ENCODE assay signal across 18 cellular contexts in the genomic region with DNA sequence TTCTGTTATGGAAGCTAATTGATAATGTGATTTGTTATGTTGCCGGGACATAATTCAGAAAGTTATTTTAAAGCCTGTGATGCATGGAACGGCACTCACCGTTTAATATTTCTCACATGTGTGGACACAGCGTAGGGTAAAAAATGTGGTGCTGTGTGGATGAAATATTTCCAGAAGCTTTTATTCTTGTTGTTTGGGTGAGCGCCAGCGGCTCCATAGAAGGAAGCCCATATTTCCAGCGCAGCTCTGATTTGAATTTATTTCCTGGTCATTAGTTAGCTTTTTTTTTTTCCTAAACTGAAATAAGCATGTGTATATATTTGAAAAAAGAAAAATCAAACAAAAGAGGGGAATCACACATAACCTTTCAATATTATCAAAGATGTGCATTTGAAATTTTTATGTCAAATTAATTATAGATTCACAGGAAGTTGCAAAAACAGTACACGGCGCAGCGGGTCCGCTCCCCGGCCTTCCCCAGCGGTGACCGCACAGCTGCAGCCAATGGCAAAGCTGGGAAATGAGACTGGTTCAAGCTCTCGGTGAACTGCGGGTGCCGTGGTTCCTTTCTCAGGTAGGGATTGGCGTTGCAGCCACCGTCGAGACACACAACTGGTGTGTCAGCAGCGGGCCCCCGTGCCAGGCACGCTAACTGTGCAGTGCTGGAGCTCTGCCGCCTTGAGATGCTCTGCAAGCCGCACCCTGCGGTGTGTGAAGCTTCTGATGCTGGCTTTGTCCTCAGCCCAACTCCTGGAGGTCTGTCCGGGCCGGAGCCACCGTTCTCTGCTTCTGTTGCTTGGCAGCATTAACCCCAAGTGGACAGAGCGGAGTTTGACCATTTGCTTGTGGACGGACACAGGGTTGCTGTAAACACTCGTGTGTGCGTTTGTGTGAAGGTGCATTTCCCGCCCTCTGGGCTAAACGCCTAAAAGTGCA. TPM values are rescaled to one million over a fixed set of nuclear protein-coding genes. Genes with fewer than 3 reads are reported as not detected.
DNase-seq lines count a peak whose midpoint lies in the region; ATAC-seq and TF ChIP-seq lines count a peak whose summit lies in the region.
"Had no signal": no experiment of that assay in that cellular context is flagged by ENCODE, and none has a peak within 500 bp of the region (broad histone marks: within the 10 kb centered on the region; RNA-seq: fewer than 3 reads in every experiment).

No MANE protein-coding gene starts in this region.

- no peak overlapping the region for H3K4me3 Mint-ChIP-seq in type B pancreatic cell
- H3K4me3 Mint-ChIP-seq: CD4-positive, CD25-positive, alpha-beta regulatory T cell had no signal

- no peaks in the 10 kb centered on the region for H3K36me3 ChIP-seq in BLaER1 treated with 17β-estradiol and CSF1 and Interleukin-3, amounts not matched to agents 10 nM and 100 nM
- H3K36me3 ChIP-seq in spleen, result no peaks in the 10 kb centered on the region
- H3K36me3 ChIP-seq: SJSA1 had no signal

- peaks cover 3% of the 10 kb centered on the region for H3K27me3 Mint-ChIP-seq in type B pancreatic cell
- H3K27me3 Mint-ChIP-seq: CD4-positive, CD25-positive, alpha-beta regulatory T cell had no signal

- no peaks in the 10 kb centered on the region for H3K36me3 Mint-ChIP-seq in type B pancreatic cell
- H3K36me3 Mint-ChIP-seq: CD4-positive, CD25-positive, alpha-beta regulatory T cell had no signal

- no peak overlapping the region for H3K9ac ChIP-seq in BLaER1 treated with 17β-estradiol and CSF1 and Interleukin-3, amounts not matched to agents 10 nM and 100 nM
- H3K9ac ChIP-seq: KMS-11 had no signal

- 80 to 85% (median 82%) methylated on average over 27 to 35 of the region's 35 CpGs for WGBS in spleen, 5 donors

- no peaks in the 10 kb centered on the region for H3K27me3 ChIP-seq in BLaER1 treated with 17β-estradiol and CSF1 and Interleukin-3, amounts not matched to agents 10 nM and 100 nM
- H3K27me3 ChIP-seq in spleen (replicated peaks in 1 of 7), result peaks cover 0 to 46% (median 0%) of the 10 kb centered on the region in 7 donors
- H3K27me3 ChIP-seq: SJSA1 had no signal

- ATAC-seq in GM21526 (IDR thresholded peaks at IDR 0.05; ENCODE audit: low FRiP score, unreplicated experiment), result no peak
- ATAC-seq: PC-3 had no signal

- peaks cover 11% of the 10 kb centered on the region for H3K4me1 Mint-ChIP-seq in type B pancreatic cell (ENCODE audit: unreplicated experiment)
- H3K4me1 Mint-ChIP-seq: CD4-positive, CD25-positive, alpha-beta regulatory T cell had no signal

- DNase-seq in AG10803 (ENCODE audit: low read depth) (peak; percentile 9), foreskin fibroblast (peak; percentile 26 to 61), spleen (peak; percentile 71), type B pancreatic cell (ENCODE audit: extremely low spot score, unreplicated experiment) (no peak), NK-92 (lab: John Stamatoyannopoulos, UW; ENCODE audit: unreplicated experiment) (no peak)
- DNase-seq: Caco-2; CD4-positive, CD25-positive, alpha-beta regulatory T cell; MV-4-11; NCI-H1694 treated with DMSO at 0.1 percent for 48 hours; NCI-H2107; NCI-H2227 treated with DMSO at 0.1 percent for 48 hours; NCI-H524; PC-3; RPMI8226 had no signal

- H3K27ac Mint-ChIP-seq in type B pancreatic cell, result no peak overlapping the region
- H3K27ac Mint-ChIP-seq: CD4-positive, CD25-positive, alpha-beta regulatory T cell had no signal

- H3K4me3 ChIP-seq in AG10803 (ENCODE audit: low read length), result no peak overlapping the region
- H3K4me3 ChIP-seq in BLaER1 treated with 17β-estradiol and CSF1 and Interleukin-3, amounts not matched to agents 10 nM and 100 nM, result no peak overlapping the region
- no peak overlapping the region for H3K4me3 ChIP-seq in foreskin fibroblast (ENCODE audit: low read depth in 1 of 2, low read length in 2 of 2)
- no peak overlapping the region for H3K4me3 ChIP-seq in spleen
- H3K4me3 ChIP-seq: SJSA1 had no signal

- TF ChIP-seq CTCF in AG10803 (conservative IDR thresholded peaks at IDR 0.05; ENCODE audit: low read length) (no peak), foreskin fibroblast (IDR thresholded peaks at IDR 0.05; ENCODE audit: low read depth, low read length) (no peak), spleen (IDR thresholded peaks at IDR 0.05 in 8 of 11, conservative IDR thresholded peaks at IDR 0.05 in 3 of 11) (no peak), type B pancreatic cell (conservative IDR thresholded peaks at IDR 0.05) (no peak)

- H3K9me3 Mint-ChIP-seq in type B pancreatic cell, result no peaks in the 10 kb centered on the region

- intact Hi-C loops in spleen (cut with DNase I; ENCODE audit: low total_unique reads), result no loop called here

- no peak for TF ChIP-seq POLR2A in spleen (IDR thresholded peaks at IDR 0.05)

- peaks cover 0 to 17% (median 0%) of the 10 kb centered on the region in 11 experiments; a peak in 1 of 22 replicates for H4K20me1 ChIP-seq in BLaER1 treated with 17β-estradiol and CSF1 and Interleukin-3, amounts not matched to agents 10 nM and 100 nM

- no peak overlapping the region for H3K27ac ChIP-seq in BLaER1 treated with 17β-estradiol and CSF1 and Interleukin-3, amounts not matched to agents 10 nM and 100 nM
- no peak overlapping the region for H3K27ac ChIP-seq in spleen
- H3K27ac ChIP-seq: KMS-11, SJSA1 had no signal

- H3K4me2 ChIP-seq in BLaER1 treated with 17β-estradiol and CSF1 and Interleukin-3, amounts not matched to agents 10 nM and 100 nM, result peak overlapping the region in 7 of 11 experiments; percentile 45 to 72 (median 67); a peak in 7 of 22 replicates
- H3K4me2 ChIP-seq: KMS-11 had no signal

- H3K9me3 ChIP-seq in BLaER1 treated with 17β-estradiol and CSF1 and Interleukin-3, amounts not matched to agents 10 nM and 100 nM (replicated peaks in 1 of 11), result peaks cover 0 to 8% (median 6%) of the 10 kb centered on the region in 11 experiments; a peak in 14 of 22 replicates
- peaks cover 0 to 8% (median 6%) of the 10 kb centered on the region in 8 donors for H3K9me3 ChIP-seq in spleen
- H3K9me3 ChIP-seq: Caco-2, SJSA1 had no signal

- peaks cover 0 to 24% (median 18%) of the 10 kb centered on the region in 10 experiments; a peak in 15 of 20 replicates for H3K4me1 ChIP-seq in BLaER1 treated with 17β-estradiol and CSF1 and Interleukin-3, amounts not matched to agents 10 nM and 100 nM
- H3K4me1 ChIP-seq in spleen, result no peaks in the 10 kb centered on the region
- H3K4me1 ChIP-seq: Caco-2, SJSA1 had no signal

RNA-seq across cellular contexts. Expression of a gene that starts 20.4 kb away (rescaled TPM):
- total RNA-seq in spleen, result not detected
- under 1 TPM in 2 of 3 donors, not detected in 1; 0.03 to 0.08 TPM for polyA plus RNA-seq in spleen
- 0.14 and 0.26 TPM in 2 replicates for total RNA-seq in type B pancreatic cell (ENCODE audit: low replicate concordance)
- total RNA-seq: Caco-2; CD4-positive, CD25-positive, alpha-beta regulatory T cell; PC-3; SJSA1 had no signal

Comparison
In these comparisons a context has a peak if more than half of its experiments do, and no peak if none do; other contexts are left out.
1. DNase-seq: peak in AG10803 (single experiment), foreskin fibroblast (2 of 2) and spleen (single experiment); none in type B pancreatic cell (single experiment) and NK-92 (single experiment).